Comparison of ENCODE assay signal across 8 cellular contexts in the genomic region with DNA sequence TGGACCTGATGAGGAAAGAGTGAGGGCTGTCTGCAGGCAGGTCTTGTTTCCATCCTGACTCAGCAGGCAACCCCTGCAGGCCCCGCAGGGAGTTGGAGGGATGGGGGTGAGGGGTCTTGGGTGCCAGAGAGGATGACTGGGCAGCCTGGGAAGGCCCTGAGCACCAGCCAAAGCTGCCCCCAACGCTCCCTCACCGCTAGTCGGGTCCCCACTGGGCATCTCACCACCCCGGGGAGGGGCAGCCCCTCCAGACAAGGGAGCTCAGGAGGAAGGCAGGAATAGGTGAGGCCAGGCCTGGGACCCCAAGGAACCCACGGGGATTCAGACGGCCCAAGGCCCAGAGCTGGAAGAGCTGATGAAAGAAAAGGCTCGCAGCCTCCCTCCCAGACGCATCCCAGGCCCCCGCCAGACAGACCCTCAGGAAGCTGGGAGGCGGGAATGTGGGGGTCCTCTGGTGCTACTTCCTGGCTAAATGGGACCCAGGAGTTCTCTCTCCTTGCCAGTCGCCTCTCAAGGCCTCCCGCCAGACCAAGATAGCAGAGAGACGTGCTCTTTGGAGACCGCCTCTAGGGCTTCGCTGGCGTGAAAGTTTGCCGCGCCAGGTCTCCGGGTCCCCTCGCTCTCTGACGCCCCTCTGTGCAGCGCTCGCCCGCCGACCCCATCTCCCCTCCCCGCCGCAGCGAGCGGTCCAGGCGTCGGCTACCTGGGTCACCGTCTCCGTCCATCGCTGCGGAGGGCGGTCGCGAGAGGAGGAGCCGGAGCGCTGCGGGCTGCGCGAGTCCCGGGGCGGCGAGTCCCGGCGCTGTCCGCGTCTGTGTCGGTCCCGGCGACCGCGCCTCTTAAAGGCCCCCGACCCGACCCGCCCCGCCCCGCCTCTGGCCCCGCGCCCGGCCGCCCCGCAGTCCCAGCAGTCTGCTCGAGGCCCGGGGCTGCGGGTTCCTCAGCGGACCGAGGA. TPM values are rescaled to one million over a fixed set of nuclear protein-coding genes. Genes with fewer than 3 reads are reported as not detected.
DNase-seq lines count a peak whose midpoint lies in the region; ATAC-seq and TF ChIP-seq lines count a peak whose summit lies in the region.

A gene with protein sequence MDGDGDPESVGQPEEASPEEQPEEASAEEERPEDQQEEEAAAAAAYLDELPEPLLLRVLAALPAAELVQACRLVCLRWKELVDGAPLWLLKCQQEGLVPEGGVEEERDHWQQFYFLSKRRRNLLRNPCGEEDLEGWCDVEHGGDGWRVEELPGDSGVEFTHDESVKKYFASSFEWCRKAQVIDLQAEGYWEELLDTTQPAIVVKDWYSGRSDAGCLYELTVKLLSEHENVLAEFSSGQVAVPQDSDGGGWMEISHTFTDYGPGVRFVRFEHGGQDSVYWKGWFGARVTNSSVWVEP (minus strand): TSS at position 814 of the 955 bp plus-strand sequence. CDS start 89 bp downstream, at position 725.

- peak; percentile 21 for ATAC-seq in HG03095 (IDR thresholded peaks at IDR 0.05; ENCODE audit: unreplicated experiment)

- H3K4me1 ChIP-seq in iPS DF 6.9 (ENCODE audit: control insufficient read depth, insufficient read depth, low read length) = peaks cover 9% of the 10 kb centered on the region; the same call in 1 of the 2 replicates
- peaks cover 0 to 40% (median 31%) of the 10 kb centered on the region in 4 donors for H3K4me1 ChIP-seq in sigmoid colon

- WGBS in iPS DF 6.9 (ENCODE audit: insufficient coverage, insufficient read length) = no CpG with 5 or more reads among the region's 71 CpGs
- WGBS in sigmoid colon, 2 donors = 15 to 21% methylated on average over 71 of the region's 71 CpGs

- peak within 1 kb of the TSS; percentile 71 for H3K4me3 ChIP-seq in GM08714 (ENCODE audit: low read length)
- H3K4me3 ChIP-seq in iPS DF 6.9 (ENCODE audit: low read length) = peak within 1 kb of the TSS; percentile 71
- peak within 1 kb of the TSS; percentile 57 to 78 (median 69) for H3K4me3 ChIP-seq in sigmoid colon

- H3K36me3 ChIP-seq in iPS DF 6.9 (ENCODE audit: control insufficient read depth, insufficient read depth, low read length) = peaks cover 7% of the 10 kb centered on the region; the same call in 1 of the 2 replicates
- H3K36me3 ChIP-seq in sigmoid colon = peaks cover 0 to 16% (median 0%) of the 10 kb centered on the region in 4 donors

- intact Hi-C loops in sigmoid colon (cut with DNase I) = loop anchor here (5.0 kb wide), 4 partner anchors 83 to 253 kb away; partner anchors contain the start of gene AGTRAP

- TF ChIP-seq CTCF in sigmoid colon (IDR thresholded peaks at IDR 0.05) = no peak

- TF ChIP-seq POLR2A in sigmoid colon (IDR thresholded peaks at IDR 0.05) = no peak

- no peaks in the 10 kb centered on the region for H3K27me3 ChIP-seq in iPS DF 6.9 (ENCODE audit: control insufficient read depth, insufficient read depth, low read length)
- peaks cover 7 to 22% (median 13%) of the 10 kb centered on the region in 3 donors for H3K27me3 ChIP-seq in sigmoid colon

- H3K9me3 ChIP-seq in iPS DF 6.9 (ENCODE audit: control insufficient read depth, insufficient read depth, low read length) (no peaks in the 10 kb centered on the region), sigmoid colon (no peaks in the 10 kb centered on the region)

- DNase-seq in amniotic epithelial cell (ENCODE audit: low read depth) = peak; percentile 15
- DNase-seq in iPS DF 6.9 (ENCODE audit: low read depth, low spot score) = no peak
- no peak for DNase-seq in sigmoid colon
- DNase-seq in NCI-H526 treated with DMSO at 0.1 percent for 48 hours (lab: John Stamatoyannopoulos, UW) = no peak
- DNase-seq in UCSD-AML1 (lab: John Stamatoyannopoulos, UW; ENCODE audit: unreplicated experiment) = no peak
- DNase-seq in NCI-H1417 (lab: John Stamatoyannopoulos, UW) = no peak

- H3K27ac ChIP-seq in iPS DF 6.9 (ENCODE audit: low read length) = no peak within 1 kb of the TSS
- H3K27ac ChIP-seq in sigmoid colon = peak within 1 kb of the TSS; percentile 24 to 80 (median 47)

- TF ChIP-seq EP300 in sigmoid colon (IDR thresholded peaks at IDR 0.05) = no peak

RNA-seq across cellular contexts. Expression of the gene that starts here (rescaled TPM):
- total RNA-seq in sigmoid colon = 1 to 10 TPM; 3.5 to 9.7 (median 6.7) TPM
- polyA plus RNA-seq in sigmoid colon = 1 to 10 TPM in 2 of 3 donors, not detected in 1; 1.2 to 2.8 TPM
